7 cellular contexts compared by ENCODE assay signal in genomic region chr19:47609885-47610545, GRCh38. TPM values are rescaled to one million over a fixed set of nuclear protein-coding genes. Genes with fewer than 3 reads are reported as not detected.
DNase-seq lines count a peak whose midpoint lies in the region; ATAC-seq and TF ChIP-seq lines count a peak whose summit lies in the region.

No MANE protein-coding gene starts in this region.

- TF ChIP-seq CTCF in GM20000 (IDR thresholded peaks at IDR 0.05; ENCODE audit: extremely low read depth, missing control alignments): no peak
- no peak for TF ChIP-seq CTCF in OCI-LY3 (IDR thresholded peaks at IDR 0.05; ENCODE audit: low read depth, low read length)
- TF ChIP-seq CTCF in foreskin keratinocyte (conservative IDR thresholded peaks at IDR 0.05): no peak
- TF ChIP-seq CTCF in transverse colon (IDR thresholded peaks at IDR 0.05): no peak

- H3K4me1 ChIP-seq in OCI-LY3 (ENCODE audit: low read length) (peaks cover 13% of the 10 kb centered on the region), foreskin keratinocyte (no peaks in the 10 kb centered on the region), neuron (ENCODE audit: insufficient read depth, low read length) (peaks cover 35% of the 10 kb centered on the region), transverse colon (peaks cover 24 to 46% (median 27%) of the 10 kb centered on the region in 4 donors)

- ATAC-seq in foreskin keratinocyte (peak; percentile 10), HG03280 (IDR thresholded peaks at IDR 0.05; ENCODE audit: unreplicated experiment) (no peak)

- H3K27me3 ChIP-seq in OCI-LY3 (ENCODE audit: low read depth, low read length): no peaks in the 10 kb centered on the region
- no peaks in the 10 kb centered on the region for H3K27me3 ChIP-seq in foreskin keratinocyte
- no peaks in the 10 kb centered on the region for H3K27me3 ChIP-seq in neuron (ENCODE audit: insufficient read depth, low read length)
- no peaks in the 10 kb centered on the region for H3K27me3 ChIP-seq in transverse colon

- H2AFZ ChIP-seq in OCI-LY3 (ENCODE audit: low read depth, low read length) (no peak overlapping the region), neuron (ENCODE audit: low read depth, low read length) (no peak overlapping the region)

- in situ Hi-C loops in transverse colon (cut with MboI; ENCODE audit: low pct_ligation_motif_present in 1 of 4, low pct_unique_long_range_greater_than_20kb in 1 of 4, low sequenced_read_pairs in 3 of 4): loop anchor here in 2 of 4 donors (5.0 to 10.0 kb wide), 2 partner anchors 95 to 98 kb away; partner anchors contain the start of gene NAPA (in 1 of the 2)

- H3K9ac ChIP-seq in OCI-LY3 (ENCODE audit: low read length): peak overlapping the region; percentile 90

- H3K4me2 ChIP-seq in OCI-LY3 (ENCODE audit: low read length): peak overlapping the region; percentile 99

- no peaks in the 10 kb centered on the region for H3K9me3 ChIP-seq in OCI-LY3 (ENCODE audit: insufficient read depth, low read length)
- peaks cover 2% of the 10 kb centered on the region for H3K9me3 ChIP-seq in neuron (ENCODE audit: low read length)
- H3K9me3 ChIP-seq in transverse colon: no peaks in the 10 kb centered on the region

- peak; percentile 62 for TF ChIP-seq POLR2A in transverse colon (IDR thresholded peaks at IDR 0.05)

- H3K4me3 ChIP-seq in OCI-LY3 (ENCODE audit: low read length): peak overlapping the region; percentile 89
- H3K4me3 ChIP-seq in neuron (ENCODE audit: low read length): peak overlapping the region; percentile 87
- peak overlapping the region; percentile 85 to 97 (median 91) for H3K4me3 ChIP-seq in transverse colon

- H3K36me3 ChIP-seq in OCI-LY3 (replicated peaks; ENCODE audit: low read depth, low read length): peaks cover 11% of the 10 kb centered on the region
- no peaks in the 10 kb centered on the region for H3K36me3 ChIP-seq in neuron (ENCODE audit: insufficient read depth, low read length)
- H3K36me3 ChIP-seq in transverse colon: no peaks in the 10 kb centered on the region

- 0% methylated on average over 29 of the region's 49 CpGs; no CpG with 5 or more reads in 1 of the 2 donors for WGBS in transverse colon (ENCODE audit: low coverage in 1 of 2), 2 donors

- no peak for TF ChIP-seq EP300 in transverse colon (IDR thresholded peaks at IDR 0.05; ENCODE audit: low read depth)

- peaks cover 69% of the 10 kb centered on the region for H3K79me2 ChIP-seq in OCI-LY3 (ENCODE audit: low read length)

- intact Hi-C loops in transverse colon (cut with DNase I; ENCODE audit: low total_unique reads): loop anchor here (2.0 kb wide), 1 partner anchor 53 kb away; no protein-coding TSS in a partner anchor

- H4K20me1 ChIP-seq in OCI-LY3 (ENCODE audit: insufficient read depth, low read length): peaks cover 47% of the 10 kb centered on the region

- DNase-seq in GM20000 (ENCODE audit: low spot score) (peak; percentile 47), foreskin keratinocyte (no peak), transverse colon (peak; percentile 69)
- peak; percentile 18 for DNase-seq in activated gamma-delta T cell treated with anti-CD3 and anti-CD28 coated beads, Interleukin-2, amount 50 U/mL, for 16 hours (ENCODE audit: low read depth)

- H3K27ac ChIP-seq in OCI-LY3 (ENCODE audit: low read length) (0 out of 2 replicates have a peak overlapping the region, but pooled peaks have one; percentile 45), foreskin keratinocyte (peak overlapping the region; percentile 30), transverse colon (peak overlapping the region; percentile 97 to 98 (median 98))

RNA-seq across cellular contexts. Expression of gene BICRA, which starts 1.1 kb away (rescaled TPM):
- total RNA-seq in foreskin keratinocyte: 3.3 and 3.7 TPM in 2 replicates
- polyA plus RNA-seq in foreskin keratinocyte: 1.7 and 2.5 TPM in 2 replicates
- 10 to 100 TPM; 11.6 to 30.3 (median 13.2) TPM for total RNA-seq in transverse colon

RNA-seq across cellular contexts. Expression of gene ZNF541, which starts 37.1 kb away (rescaled TPM):
- total RNA-seq in foreskin keratinocyte: not detected in 2 replicates
- polyA plus RNA-seq in foreskin keratinocyte: not detected in 2 replicates
- under 1 TPM in 1 of 4 donors, not detected in 3; 0.16 TPM for total RNA-seq in transverse colon

Comparison
In these comparisons a context has a peak if more than half of its experiments do, and no peak if none do; other contexts are left out.
1. DNase-seq: peak in GM20000 (single experiment), activated gamma-delta T cell treated with anti-CD3 and anti-CD28 coated beads, Interleukin-2, amount 50 U/mL, for 16 hours (single experiment) and transverse colon (single experiment); none in foreskin keratinocyte (0 of 2).
2. H3K27ac ChIP-seq: peak in every context shown above with its lines; median percentile 98 in transverse colon; 45 in OCI-LY3; 30 in foreskin keratinocyte.
3. Peak in every context shown above with its lines, with median percentiles within 50 percentile points of each other: H3K4me3 ChIP-seq.